1 cellular context compared by ENCODE assay signal in the genomic region with DNA sequence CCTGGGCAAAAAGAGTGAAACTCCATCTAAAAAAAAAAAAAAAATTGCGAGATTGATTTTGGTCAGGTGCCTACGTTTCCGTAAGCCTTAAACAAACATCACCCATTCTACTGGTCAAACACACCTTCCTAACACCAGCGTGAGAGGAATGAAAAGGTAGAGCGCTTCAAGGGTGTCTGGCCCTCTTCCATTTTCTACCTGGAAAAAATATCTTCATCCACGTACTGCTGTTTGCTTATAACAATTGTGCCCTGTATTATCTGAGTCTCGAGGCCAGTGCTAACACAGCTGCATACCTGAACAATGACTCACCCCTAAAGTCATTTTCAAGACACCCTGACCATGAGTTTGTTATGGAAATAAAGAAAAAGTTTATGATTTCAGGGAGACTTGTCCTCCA.
TF ChIP-seq lines count a peak whose summit lies in the region.

No MANE protein-coding gene starts in this region.

TF ChIP-seq in IMR-90, 13 proteins besides CTCF, POLR2A, EP300 and RAD21:
- TF ChIP-seq FOS (IDR thresholded peaks at IDR 0.05; ENCODE audit: low read depth, low read length): peak; percentile 63; the same call in 1 of the 2 replicates
- TF ChIP-seq NFE2L2 (IDR thresholded peaks at IDR 0.05; ENCODE audit: low read depth, low read length): no peak
